In the genomic region with DNA sequence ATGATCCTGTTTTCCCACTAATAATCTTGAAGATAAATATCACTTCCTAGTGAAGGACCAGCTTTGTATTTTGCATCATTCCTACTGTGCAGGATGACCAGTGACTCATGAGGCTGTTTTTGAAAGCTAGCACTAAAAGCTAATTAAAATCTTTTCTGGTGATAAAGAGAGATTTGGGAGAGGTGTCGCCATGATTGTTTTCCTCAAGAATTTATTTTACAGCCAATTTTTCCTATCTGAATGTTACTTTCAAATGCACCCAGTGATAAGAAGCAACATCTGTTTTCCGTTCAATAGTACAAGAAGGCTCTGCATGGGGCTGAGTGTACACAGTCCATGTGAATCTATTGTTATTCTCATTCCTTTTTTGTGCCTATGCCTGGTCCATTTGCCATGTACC, we compare ENCODE assay signal across 10 cellular contexts. TPM values are rescaled to one million over a fixed set of nuclear protein-coding genes. Genes with fewer than 3 reads are reported as not detected.
"Had no signal": no experiment of that assay in that cellular context is flagged by ENCODE, and none has a peak within 500 bp of the region (broad histone marks: within the 10 kb centered on the region; RNA-seq: fewer than 3 reads in every experiment).

No MANE protein-coding gene starts in this region.

- H3K4me3 Mint-ChIP-seq: activated CD4-positive, alpha-beta T cell treated with anti-CD3 and anti-CD28 coated beads, Interleukin-2, amount 10 ng/mL, durations not matched to agents 24 days and 14 days; naive thymus-derived CD8-positive, alpha-beta T cell; T-helper 1 cell treated with Interleukin-12 subunit alpha and Interleukin-12 subunit beta and Interleukin-4 antibody, amounts not matched to agents 30 μg/mL and 1 μg/mL, for 36 hours; WTC11 had no signal

- H3K9me3 ChIP-seq: tibial nerve had no signal

- H3K4me1 Mint-ChIP-seq: activated CD4-positive, alpha-beta T cell treated with anti-CD3 and anti-CD28 coated beads, Interleukin-2, amount 10 ng/mL, durations not matched to agents 24 days and 14 days; naive thymus-derived CD8-positive, alpha-beta T cell; WTC11 had no signal

- H3K9me3 Mint-ChIP-seq: activated CD4-positive, alpha-beta T cell treated with anti-CD3 and anti-CD28 coated beads, Interleukin-2, amount 10 ng/mL, durations not matched to agents 24 days and 14 days; T-helper 1 cell treated with Interleukin-12 subunit alpha and Interleukin-12 subunit beta and Interleukin-4 antibody, amounts not matched to agents 30 μg/mL and 1 μg/mL, for 36 hours; WTC11 had no signal

- H3K27me3 Mint-ChIP-seq: activated CD4-positive, alpha-beta T cell treated with anti-CD3 and anti-CD28 coated beads, Interleukin-2, amount 10 ng/mL, durations not matched to agents 24 days and 14 days had no signal

- H3K36me3 Mint-ChIP-seq: naive thymus-derived CD8-positive, alpha-beta T cell; WTC11 had no signal

- H3K36me3 ChIP-seq: tibial nerve had no signal

- DNase-seq: activated CD4-positive, alpha-beta T cell treated with anti-CD3 and anti-CD28 coated beads, Interleukin-2, amount 10 ng/mL, durations not matched to agents 24 days and 14 days; activated naive CD4-positive, alpha-beta T cell treated with Interleukin-2 at 50 U/mL for 16 hours; central memory CD4-positive, alpha-beta T cell; cortex of kidney; effector memory CD4-positive, alpha-beta T cell; naive thymus-derived CD8-positive, alpha-beta T cell had no signal

- ATAC-seq: naive thymus-derived CD8-positive, alpha-beta T cell; WTC11 had no signal

- H3K27ac Mint-ChIP-seq: activated CD4-positive, alpha-beta T cell treated with anti-CD3 and anti-CD28 coated beads, Interleukin-2, amount 10 ng/mL, durations not matched to agents 24 days and 14 days; naive thymus-derived CD8-positive, alpha-beta T cell; T-helper 1 cell treated with Interleukin-12 subunit alpha and Interleukin-12 subunit beta and Interleukin-4 antibody, amounts not matched to agents 30 μg/mL and 1 μg/mL, for 36 hours; WTC11 had no signal

- H3K27ac ChIP-seq: epithelial cell of prostate, tibial nerve had no signal

- H3K27me3 ChIP-seq: tibial nerve had no signal

- H3K4me3 ChIP-seq: tibial nerve had no signal

RNA-seq across cellular contexts. Expression of a gene that starts 28.3 kb away (rescaled TPM):
- total RNA-seq: activated CD4-positive, alpha-beta T cell treated with anti-CD3 and anti-CD28 coated beads, Interleukin-2, amount 10 ng/mL, durations not matched to agents 24 days and 14 days; naive thymus-derived CD8-positive, alpha-beta T cell had no signal
- polyA plus RNA-seq: naive thymus-derived CD8-positive, alpha-beta T cell had no signal
